Comparison of ENCODE assay signal across 24 cellular contexts in the genomic region with DNA sequence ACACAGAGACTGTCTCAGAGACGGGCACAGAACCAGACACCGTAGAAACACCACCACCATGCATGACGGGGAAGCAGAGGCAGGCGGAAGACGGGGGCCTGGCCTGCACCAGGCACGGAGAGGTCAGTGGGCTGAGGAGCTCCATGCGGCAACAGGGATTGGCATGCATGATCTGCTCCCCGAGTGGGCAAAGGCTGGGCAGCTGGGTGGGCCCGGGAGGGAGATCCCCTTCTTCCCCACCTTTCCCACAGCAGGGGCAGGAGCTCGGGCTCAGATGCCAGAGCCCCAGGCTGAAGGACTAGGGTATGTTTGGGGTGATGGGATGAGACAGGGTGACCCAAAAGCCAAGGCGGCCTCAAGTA. TPM values are rescaled to one million over a fixed set of nuclear protein-coding genes. Genes with fewer than 3 reads are reported as not detected.
DNase-seq lines count a peak whose midpoint lies in the region; ATAC-seq, FAIRE-seq and TF ChIP-seq lines count a peak whose summit lies in the region.
"Had no signal": no experiment of that assay in that cellular context is flagged by ENCODE, and none has a peak within 500 bp of the region (broad histone marks: within the 10 kb centered on the region; RNA-seq: fewer than 3 reads in every experiment).

No MANE protein-coding gene starts in this region.

- no peaks in the 10 kb centered on the region for H3K9me3 Mint-ChIP-seq in stimulated activated effector memory CD8-positive, alpha-beta T cell treated with anti-CD3 and anti-CD28 coated beads, Interleukin-12 subunit alpha, Interleukin-12 subunit beta, amount 100 ng/mL, for 72 hours

- no peak overlapping the region for H3K4me3 ChIP-seq in right cardiac atrium (ENCODE audit: low read length)
- no peak overlapping the region for H3K4me3 ChIP-seq in kidney (ENCODE audit: low read length in 2 of 2)
- H3K4me3 ChIP-seq: GM12878, Peyer's patch, SJCRH30 had no signal

- H3K4me3 Mint-ChIP-seq in T-helper 17 cell = no peak overlapping the region
- no peak overlapping the region for H3K4me3 Mint-ChIP-seq in stimulated activated effector memory CD8-positive, alpha-beta T cell treated with anti-CD3 and anti-CD28 coated beads, Interleukin-12 subunit alpha, Interleukin-12 subunit beta, amount 100 ng/mL, for 72 hours

- WGBS in right cardiac atrium = 80% methylated on average over 11 of the region's 11 CpGs

- H3K4me1 Mint-ChIP-seq in T-helper 17 cell = peaks cover 25% of the 10 kb centered on the region
- H3K4me1 Mint-ChIP-seq in stimulated activated effector memory CD8-positive, alpha-beta T cell treated with anti-CD3 and anti-CD28 coated beads, Interleukin-12 subunit alpha, Interleukin-12 subunit beta, amount 100 ng/mL, for 72 hours = peaks cover 8% of the 10 kb centered on the region

- H3K27ac Mint-ChIP-seq in T-helper 17 cell = peak overlapping the region; percentile 59
- peak overlapping the region; percentile 2 for H3K27ac Mint-ChIP-seq in stimulated activated effector memory CD8-positive, alpha-beta T cell treated with anti-CD3 and anti-CD28 coated beads, Interleukin-12 subunit alpha, Interleukin-12 subunit beta, amount 100 ng/mL, for 72 hours

- peak in 2 of 3 donors; percentile 44 to 52 for DNase-seq in right cardiac atrium
- DNase-seq in Right ventricle myocardium superior = no peak
- no peak for DNase-seq in T-helper 17 cell
- DNase-seq in kidney = no peak
- DNase-seq in stimulated activated effector memory CD8-positive, alpha-beta T cell treated with anti-CD3 and anti-CD28 coated beads, Interleukin-12 subunit alpha, Interleukin-12 subunit beta, amount 100 ng/mL, for 72 hours (ENCODE audit: low spot score in 2 of 2) = no peak
- no peak for DNase-seq in effector CD4-positive, alpha-beta T cell
- DNase-seq in activated T-cell treated with anti-CD3 and anti-CD28 coated beads for 4 hours = no peak
- DNase-seq: AML-193, DMS 273 treated with DMSO at 0.1 percent for 48 hours, DMS79 treated with DMSO at 0.1 percent for 48 hours, GOT3, Kasumi-1, NCI-H1694, NCI-H2081, NCI-H2171 treated with DMSO at 0.1 percent for 48 hours, NCI-H524 treated with DMSO at 0.1 percent for 48 hours, NCI-H82, SJCRH30 had no signal

- H3K36me3 ChIP-seq in kidney (ENCODE audit: control insufficient read depth in 1 of 2, insufficient read depth in 2 of 2, low read length in 2 of 2) = no peaks in the 10 kb centered on the region
- H3K36me3 ChIP-seq: Peyer's patch, SJCRH30 had no signal

- H3K36me3 Mint-ChIP-seq in T-helper 17 cell (ENCODE audit: low read depth) = no peaks in the 10 kb centered on the region
- H3K36me3 Mint-ChIP-seq in stimulated activated effector memory CD8-positive, alpha-beta T cell treated with anti-CD3 and anti-CD28 coated beads, Interleukin-12 subunit alpha, Interleukin-12 subunit beta, amount 100 ng/mL, for 72 hours = no peaks in the 10 kb centered on the region

- FAIRE-seq in kidney (lab: Jason Lieb, UNC) = no peak
- FAIRE-seq: GM12878 had no signal

- H3K27ac ChIP-seq in right cardiac atrium (ENCODE audit: low read length) (no peak overlapping the region), kidney (ENCODE audit: low read depth in 2 of 2, low read length in 2 of 2) (peak overlapping the region; percentile 27 to 51)
- H3K27ac ChIP-seq: SJCRH30 had no signal

- H3K9me3 ChIP-seq in right cardiac atrium (ENCODE audit: control insufficient read depth, low read length) = no peaks in the 10 kb centered on the region
- H3K9me3 ChIP-seq in T-helper 17 cell (ENCODE audit: control insufficient read depth, low read length, poor library complexity, severe bottlenecking) = no peaks in the 10 kb centered on the region
- no peaks in the 10 kb centered on the region for H3K9me3 ChIP-seq in kidney (ENCODE audit: control insufficient read depth in 1 of 2, low read length in 2 of 2)
- H3K9me3 ChIP-seq: Peyer's patch, SJCRH30 had no signal

- H3K27me3 ChIP-seq in right cardiac atrium (ENCODE audit: control insufficient read depth, insufficient read depth) = no peaks in the 10 kb centered on the region
- H3K27me3 ChIP-seq: Peyer's patch had no signal

- ATAC-seq in right cardiac atrium (no peak), Right ventricle myocardium superior (ENCODE audit: poor library complexity) (no peak), T-helper 17 cell (no peak), GM18909 (IDR thresholded peaks at IDR 0.05; ENCODE audit: poor library complexity, unreplicated experiment) (no peak)
- ATAC-seq in stimulated activated effector memory CD8-positive, alpha-beta T cell treated with anti-CD3 and anti-CD28 coated beads, Interleukin-12 subunit alpha, Interleukin-12 subunit beta, amount 100 ng/mL, for 72 hours = no peak
- ATAC-seq: HCT116 had no signal

- intact Hi-C loops in right cardiac atrium (cut with DNase I) (no loop called here), Right ventricle myocardium superior (cut with DNase I) (no loop called here), kidney (cut with DNase I) (loop anchor here (10.0 kb wide), 1 partner anchor 46 kb away; a partner anchor contains a TSS)

- no peak overlapping the region for H3K9ac ChIP-seq in kidney (ENCODE audit: low read length in 2 of 2)

- no peaks in the 10 kb centered on the region for H3K4me1 ChIP-seq in right cardiac atrium (ENCODE audit: control insufficient read depth, insufficient read depth, low read length)
- H3K4me1 ChIP-seq in kidney (ENCODE audit: control insufficient read depth in 1 of 2, insufficient read depth in 1 of 2, low read depth in 1 of 2, low read length in 2 of 2) = no peaks in the 10 kb centered on the region
- H3K4me1 ChIP-seq: SJCRH30 had no signal

- no peak for TF ChIP-seq CTCF in kidney (IDR thresholded peaks at IDR 0.05; ENCODE audit: borderline replicate concordance, extremely low read depth, insufficient read depth)

- H3K27me3 Mint-ChIP-seq in T-helper 17 cell = no peaks in the 10 kb centered on the region

RNA-seq across cellular contexts. Expression of a gene that starts 43.2 kb away (rescaled TPM):
- total RNA-seq in right cardiac atrium (under 1 TPM in 2 of 4 donors, not detected in 2; 0.06 TPM), Right ventricle myocardium superior (not detected), T-helper 17 cell (under 1 TPM; 0.21 to 0.77 TPM), kidney (1.5 TPM)
- polyA plus RNA-seq in right cardiac atrium (not detected), kidney (ENCODE audit: insufficient read depth, low read depth, low replicate concordance) (not detected)
- total RNA-seq: A172, SJCRH30 had no signal
- polyA plus RNA-seq: AG04450 had no signal

Comparison
In these comparisons a context has a peak if more than half of its experiments do, and no peak if none do; other contexts are left out.
1. DNase-seq: peak in right cardiac atrium (2 of 3); none in Right ventricle myocardium superior (single experiment), T-helper 17 cell (0 of 3), kidney (single experiment), stimulated activated effector memory CD8-positive, alpha-beta T cell treated with anti-CD3 and anti-CD28 coated beads, Interleukin-12 subunit alpha, Interleukin-12 subunit beta, amount 100 ng/mL, for 72 hours (0 of 2), effector CD4-positive, alpha-beta T cell (single experiment) and activated T-cell treated with anti-CD3 and anti-CD28 coated beads for 4 hours (single experiment).